In the genomic region with DNA sequence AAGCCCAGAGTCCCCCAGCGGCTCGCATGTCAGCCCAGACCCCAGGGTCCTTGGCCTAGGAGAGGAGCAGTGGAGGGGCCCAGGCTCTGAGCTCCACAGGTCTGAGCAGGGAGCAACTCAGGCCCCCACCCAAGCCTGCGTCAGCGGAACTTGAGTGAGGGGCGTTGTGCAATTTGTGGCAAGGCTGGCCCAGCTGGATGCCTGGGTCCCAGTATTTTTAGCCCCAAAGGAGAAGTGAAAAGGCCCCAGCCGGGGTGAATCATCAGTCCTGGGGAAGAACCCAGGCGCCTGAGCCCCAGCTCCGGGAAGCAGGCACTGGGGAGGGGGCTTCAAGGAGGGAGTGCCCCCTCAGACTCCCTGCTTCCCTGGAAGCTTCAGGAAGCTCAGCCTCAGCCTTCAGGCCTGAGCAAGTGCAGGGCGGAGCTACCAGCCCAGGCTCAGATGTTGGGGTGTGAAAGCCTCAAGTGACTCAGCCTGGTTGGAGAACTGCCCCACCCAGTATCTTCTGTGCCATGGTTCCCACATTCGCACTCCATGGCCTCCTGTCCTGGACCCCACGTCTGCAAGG, we compare ENCODE assay signal across 6 cellular contexts. TPM values are rescaled to one million over a fixed set of nuclear protein-coding genes. Genes with fewer than 3 reads are reported as not detected.
DNase-seq lines count a peak whose midpoint lies in the region; ATAC-seq and TF ChIP-seq lines count a peak whose summit lies in the region.

No MANE protein-coding gene starts in this region.

- H3K27me3 Mint-ChIP-seq in MCF 10A (ENCODE audit: insufficient read depth, unreplicated experiment), result no peaks in the 10 kb centered on the region
- H3K27me3 Mint-ChIP-seq in nephron (ENCODE audit: low read depth), result no peaks in the 10 kb centered on the region

- peaks cover 3 to 7% of the 10 kb centered on the region in 2 experiments for H3K36me3 ChIP-seq in SK-N-SH (replicated peaks in 1 of 2; ENCODE audit: control insufficient read depth in 1 of 2, insufficient read depth in 2 of 2, low read length in 1 of 2)

- POLR2A ChIA-PET in SK-N-SH (lab: Yijun Ruan, JAX), result interaction anchor here (0.7 to 1.3 kb wide), 3 partner anchors 8 to 37 kb away, joined by 3 to 8 read pairs (median 4); partner anchors contain the start of genes RPS16 and ZFP36
- POLR2A ChIA-PET in MCF 10A (lab: Yijun Ruan, JAX), result interaction anchor here (0.6 to 5.0 kb wide), 16 partner anchors 10 to 1006 kb away, joined by 3 to 121 read pairs (median 4); partner anchors contain the start of genes EID2B, PLEKHG2, RPS16 and SAMD4B

- no peak for ATAC-seq in SK-N-SH treated with all-trans-retinoic acid at 6 μM for 48 hours
- ATAC-seq in HG03469 (IDR thresholded peaks at IDR 0.05; ENCODE audit: unreplicated experiment), result no peak
- no peak for ATAC-seq in HG03108 (IDR thresholded peaks at IDR 0.05; ENCODE audit: unreplicated experiment)

- H4K20me1 ChIP-seq in SK-N-SH (ENCODE audit: insufficient read depth), result no peaks in the 10 kb centered on the region

- no peak overlapping the region for H3K4me3 ChIP-seq in SK-N-SH (ENCODE audit: low read depth in 2 of 2, low read length in 1 of 2)

- H2AFZ ChIP-seq in SK-N-SH (ENCODE audit: low read depth), result no peak overlapping the region

- WGBS in SK-N-SH (ENCODE audit: low lambda C conversion rate), result 66% methylated on average over 7 of the region's 11 CpGs

- TF ChIP-seq CTCF in SK-N-SH (IDR thresholded peaks at IDR 0.05) (no peak), MCF 10A (IDR thresholded peaks at IDR 0.05; ENCODE audit: unreplicated experiment) (no peak), nephron (IDR thresholded peaks at IDR 0.05; ENCODE audit: unreplicated experiment in 3 of 3) (no peak)

- H3F3A ChIP-seq in SK-N-SH (replicated peaks; ENCODE audit: insufficient read depth), result peaks cover 37% of the 10 kb centered on the region

- peak overlapping the region; percentile 47; the same call in 1 of the 2 replicates for H3K9ac ChIP-seq in SK-N-SH

- CTCF ChIA-PET in SK-N-SH (lab: Yijun Ruan, JAX), result interaction anchor here (0.6 to 6.5 kb wide), 25 partner anchors 9 to 141 kb away, joined by 3 to 106 read pairs (median 4); partner anchors contain the start of genes PLEKHG2, RPS16, SAMD4B and ZFP36
- CTCF ChIA-PET in MCF 10A (lab: Yijun Ruan, JAX), result interaction anchor here (0.5 to 4.2 kb wide), 19 partner anchors 8 to 447 kb away, joined by 3 to 80 read pairs (median 4); partner anchors contain the start of genes EID2B, PLEKHG2 and ZFP36

- H3K4me1 ChIP-seq in SK-N-SH (ENCODE audit: control insufficient read depth in 1 of 2, insufficient read depth in 2 of 2, low read depth in 1 of 2, low read length in 1 of 2), result peaks cover 18 to 30% of the 10 kb centered on the region in 2 experiments; a peak in 3 of 4 replicates

- H3K9me3 Mint-ChIP-seq in MCF 10A (ENCODE audit: unreplicated experiment) (no peaks in the 10 kb centered on the region), nephron (no peaks in the 10 kb centered on the region)

- no peaks in the 10 kb centered on the region for H3K27me3 ChIP-seq in SK-N-SH (ENCODE audit: insufficient read depth)

- H3K79me2 ChIP-seq in SK-N-SH (ENCODE audit: insufficient read depth), result peaks cover 22% of the 10 kb centered on the region

- H3K36me3 Mint-ChIP-seq in MCF 10A (ENCODE audit: insufficient read depth, unreplicated experiment) (peaks cover 26% of the 10 kb centered on the region), nephron (ENCODE audit: low read depth) (peaks cover 25% of the 10 kb centered on the region)

- H3K9me2 ChIP-seq in SK-N-SH, result no peaks in the 10 kb centered on the region

- intact Hi-C loops in MCF 10A (cut with micrococcal nuclease), result loop anchor here (5.0 kb wide), 1 partner anchor 134 kb away; the partner anchor contains the start of gene EID2B

- no peak for TF ChIP-seq EP300 in SK-N-SH (IDR thresholded peaks at IDR 0.05; ENCODE audit: borderline replicate concordance in 1 of 2, low read depth in 1 of 2, low read length in 1 of 2)

- peak overlapping the region; percentile 10 for H3K4me3 Mint-ChIP-seq in MCF 10A (ENCODE audit: unreplicated experiment)
- H3K4me3 Mint-ChIP-seq in nephron, result no peak overlapping the region

- H3K4me1 Mint-ChIP-seq in MCF 10A (ENCODE audit: insufficient read depth, unreplicated experiment) (peaks cover 45% of the 10 kb centered on the region), nephron (peaks cover 17% of the 10 kb centered on the region)

- no TSS peak for BruUV-seq in MCF 10A (replicated peaks; lab: Mats Ljungman, UMichigan)

- TF ChIP-seq RAD21 in SK-N-SH (IDR thresholded peaks at IDR 0.05; ENCODE audit: low read length), result no peak

- H3K27ac Mint-ChIP-seq in MCF 10A (ENCODE audit: low read depth, unreplicated experiment), result peak overlapping the region; percentile 92
- H3K27ac Mint-ChIP-seq in nephron, result peak overlapping the region; percentile 6 to 83 (median 77)

- no peaks in the 10 kb centered on the region for H3K9me3 ChIP-seq in SK-N-SH

- DNase-seq in SK-N-SH (no peak), MCF 10A (ENCODE audit: unreplicated experiment) (peak; percentile 95)

- peak overlapping the region in 1 of 2 experiments; percentile 77; a peak in 2 of 4 replicates for H3K27ac ChIP-seq in SK-N-SH (ENCODE audit: low read depth in 2 of 2, low read length in 1 of 2)

- peak overlapping the region; percentile 57 for H3K4me2 ChIP-seq in SK-N-SH

TF ChIP-seq in SK-N-SH, 30 proteins besides CTCF, POLR2A, EP300 and RAD21:
- TF ChIP-seq TCF12 (IDR thresholded peaks at IDR 0.05), result no peak

TF ChIP-seq in SK-N-SH treated with all-trans-retinoic acid at 6 μM for 48 hours, 23 proteins besides CTCF, POLR2A, EP300 and RAD21 (continues in another document):
- TF ChIP-seq ZNF8 (CRISPR knock-in tag; IDR thresholded peaks at IDR 0.05) (no peak), ESRRG (CRISPR knock-in tag; IDR thresholded peaks at IDR 0.05) (no peak), POU6F1 (CRISPR knock-in tag; IDR thresholded peaks at IDR 0.05; ENCODE audit: borderline replicate concordance, low read depth) (no peak), ISL1 (CRISPR knock-in tag; IDR thresholded peaks at IDR 0.05) (no peak), ZFP30 (CRISPR knock-in tag; IDR thresholded peaks at IDR 0.05) (no peak), ZNF70 (CRISPR knock-in tag; IDR thresholded peaks at IDR 0.05) (no peak), SNAI2 (CRISPR knock-in tag; IDR thresholded peaks at IDR 0.05) (no peak), ZC3H10 (CRISPR knock-in tag; IDR thresholded peaks at IDR 0.05) (no peak), PPARA (CRISPR knock-in tag; IDR thresholded peaks at IDR 0.05; ENCODE audit: borderline replicate concordance) (no peak), TCF4 (CRISPR knock-in tag; IDR thresholded peaks at IDR 0.05; ENCODE audit: borderline replicate concordance) (no peak)
- TF ChIP-seq, protein P1, sequence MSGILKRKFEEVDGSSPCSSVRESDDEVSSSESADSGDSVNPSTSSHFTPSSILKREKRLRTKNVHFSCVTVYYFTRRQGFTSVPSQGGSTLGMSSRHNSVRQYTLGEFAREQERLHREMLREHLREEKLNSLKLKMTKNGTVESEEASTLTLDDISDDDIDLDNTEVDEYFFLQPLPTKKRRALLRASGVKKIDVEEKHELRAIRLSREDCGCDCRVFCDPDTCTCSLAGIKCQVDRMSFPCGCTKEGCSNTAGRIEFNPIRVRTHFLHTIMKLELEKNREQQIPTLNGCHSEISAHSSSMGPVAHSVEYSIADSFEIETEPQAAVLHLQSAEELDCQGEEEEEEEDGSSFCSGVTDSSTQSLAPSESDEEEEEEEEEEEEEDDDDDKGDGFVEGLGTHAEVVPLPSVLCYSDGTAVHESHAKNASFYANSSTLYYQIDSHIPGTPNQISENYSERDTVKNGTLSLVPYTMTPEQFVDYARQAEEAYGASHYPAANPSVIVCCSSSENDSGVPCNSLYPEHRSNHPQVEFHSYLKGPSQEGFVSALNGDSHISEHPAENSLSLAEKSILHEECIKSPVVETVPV (CRISPR knock-in tag; IDR thresholded peaks at IDR 0.05), result no peak

RNA-seq across cellular contexts. Expression of gene MED29, which starts 7.2 kb away (rescaled TPM):
- polyA plus RNA-seq in SK-N-SH (2012; rRNA removed), result 32.0 and 33.1 TPM in 2 replicates
- polyA plus RNA-seq in SK-N-SH (2012; cell fraction: cytosol; rRNA removed), result 23.5 and 29.6 TPM in 2 replicates
- 21.0 and 21.9 TPM in 2 replicates for polyA plus RNA-seq in SK-N-SH (2012; cell fraction: nucleus; rRNA removed)
- total RNA-seq in MCF 10A (2022), result 24.3 and 31.7 TPM in 2 replicates

RNA-seq across cellular contexts. Expression of gene PAF1, which starts 7.5 kb away (rescaled TPM):
- polyA plus RNA-seq in SK-N-SH (2012; rRNA removed), result 57.6 and 65.3 TPM in 2 replicates
- 55.9 and 65.2 TPM in 2 replicates for polyA plus RNA-seq in SK-N-SH (2012; cell fraction: cytosol; rRNA removed)
- 76.8 and 79.5 TPM in 2 replicates for polyA plus RNA-seq in SK-N-SH (2012; cell fraction: nucleus; rRNA removed)
- 47.0 and 48.5 TPM in 2 replicates for total RNA-seq in MCF 10A (2022)

RNA-seq across cellular contexts. Expression of gene ZFP36, which starts 8.3 kb away (rescaled TPM):
- polyA plus RNA-seq in SK-N-SH (2012; rRNA removed), result 19.7 and 49.3 TPM in 2 replicates
- 21.0 and 26.5 TPM in 2 replicates for polyA plus RNA-seq in SK-N-SH (2012; cell fraction: cytosol; rRNA removed)
- polyA plus RNA-seq in SK-N-SH (2012; cell fraction: nucleus; rRNA removed), result 127 and 135 TPM in 2 replicates
- 83.7 and 98.4 TPM in 2 replicates for total RNA-seq in MCF 10A (2022)

RNA-seq across cellular contexts. Expression of gene PLEKHG2, which starts 14.1 kb away (rescaled TPM):
- 13.6 and 13.8 TPM in 2 replicates for polyA plus RNA-seq in SK-N-SH (2012; rRNA removed)
- 2.8 and 4.6 TPM in 2 replicates for polyA plus RNA-seq in SK-N-SH (2012; cell fraction: cytosol; rRNA removed)
- 85.4 and 89.2 TPM in 2 replicates for polyA plus RNA-seq in SK-N-SH (2012; cell fraction: nucleus; rRNA removed)
- 19.2 and 19.6 TPM in 2 replicates for total RNA-seq in MCF 10A (2022)

RNA-seq across cellular contexts. Expression of gene RPS16, which starts 37.4 kb away (rescaled TPM):
- polyA plus RNA-seq in SK-N-SH (2012; rRNA removed), result 5,038 and 7,541 TPM in 2 replicates
- 3,850 and 5,242 TPM in 2 replicates for polyA plus RNA-seq in SK-N-SH (2012; cell fraction: cytosol; rRNA removed)
- polyA plus RNA-seq in SK-N-SH (2012; cell fraction: nucleus; rRNA removed), result 1,787 and 2,864 TPM in 2 replicates
- 2,837 and 2,909 TPM in 2 replicates for total RNA-seq in MCF 10A (2022)
